In genomic region chr4:56430203-56430602, GRCh38 we compare ENCODE assay signal across 1 cellular context.
TF ChIP-seq lines count a peak whose summit lies in the region.

No MANE protein-coding gene starts in this region.

TF ChIP-seq in GM12878, 131 proteins besides CTCF, POLR2A, EP300 and RAD21:
- no peak for TF ChIP-seq MXI1 (IDR thresholded peaks at IDR 0.05; ENCODE audit: low read depth, low read length)
- TF ChIP-seq RELB (IDR thresholded peaks at IDR 0.05; ENCODE audit: low read depth): no peak
- TF ChIP-seq SIX5 (IDR thresholded peaks at IDR 0.05; ENCODE audit: low read depth, low read length, severe bottlenecking): no peak
- TF ChIP-seq TCF3 (IDR thresholded peaks at IDR 0.05; ENCODE audit: borderline replicate concordance, insufficient read depth, low read depth, low read length): no peak
- no peak for TF ChIP-seq NFYA (IDR thresholded peaks at IDR 0.05; ENCODE audit: borderline replicate concordance, low read depth, low read length)
- TF ChIP-seq CHD2 (IDR thresholded peaks at IDR 0.05; ENCODE audit: borderline replicate concordance, low read depth, low read length): no peak
- TF ChIP-seq MAX (IDR thresholded peaks at IDR 0.05; ENCODE audit: low read depth, low read length): no peak
- TF ChIP-seq ZNF217 (IDR thresholded peaks at IDR 0.05): no peak
- TF ChIP-seq EZH2 (IDR thresholded peaks at IDR 0.05; ENCODE audit: borderline replicate concordance, control insufficient read depth, low read depth, low read length): no peak
- TF ChIP-seq SMARCA5 (IDR thresholded peaks at IDR 0.05): no peak
- TF ChIP-seq RUNX3 (IDR thresholded peaks at IDR 0.05; ENCODE audit: low read length): no peak
- TF ChIP-seq MYC (IDR thresholded peaks at IDR 0.05; ENCODE audit: insufficient read depth, insufficient read length, insufficient replicate concordance, low read length, severe bottlenecking): no peak
- no peak for TF ChIP-seq BRCA1 (IDR thresholded peaks at IDR 0.05; ENCODE audit: low read depth, low read length)
- no peak for TF ChIP-seq E4F1 (IDR thresholded peaks at IDR 0.05; ENCODE audit: borderline replicate concordance, partially characterized antibody)
- no peak for TF ChIP-seq ATF2 (IDR thresholded peaks at IDR 0.05; ENCODE audit: low read length)
- TF ChIP-seq RAD51 (IDR thresholded peaks at IDR 0.05): no peak
- TF ChIP-seq MTA3 (IDR thresholded peaks at IDR 0.05; ENCODE audit: borderline replicate concordance, low read length): no peak
